21 cellular contexts compared by ENCODE assay signal in genomic region chr3:42408156-42408555, GRCh38. TPM values are rescaled to one million over a fixed set of nuclear protein-coding genes. Genes with fewer than 3 reads are reported as not detected.
DNase-seq lines count a peak whose midpoint lies in the region; ATAC-seq and TF ChIP-seq lines count a peak whose summit lies in the region.
"Had no signal": no experiment of that assay in that cellular context is flagged by ENCODE, and none has a peak within 500 bp of the region (broad histone marks: within the 10 kb centered on the region; RNA-seq: fewer than 3 reads in every experiment).

No MANE protein-coding gene starts in this region.

- H3K9me3 ChIP-seq in breast epithelium (no peaks in the 10 kb centered on the region), right atrium auricular region (no peaks in the 10 kb centered on the region), vagina (no peaks in the 10 kb centered on the region)
- H3K9me3 ChIP-seq: A549, Caco-2 had no signal

- CTCF ChIA-PET in MCF 10A (lab: Yijun Ruan, JAX): interaction anchor here (0.8 to 1.1 kb wide), 2 partner anchors 35 to 258 kb away, joined by 3 to 4 read pairs; no protein-coding TSS in a partner anchor

- no peak for DNase-seq in MCF 10A (ENCODE audit: unreplicated experiment)
- no peak for DNase-seq in breast epithelium (ENCODE audit: low spot score in 2 of 2)
- DNase-seq in right atrium auricular region (ENCODE audit: low spot score): peak; percentile 11
- DNase-seq in left ventricle myocardium superior: no peak
- DNase-seq in osteocyte (ENCODE audit: extremely low spot score, unreplicated experiment): peak; percentile 51
- peak; percentile 47 to 81 for DNase-seq in vagina (ENCODE audit: extremely low spot score in 2 of 2)
- DNase-seq in NCI-H2196 treated with DMSO at 0.1 percent for 48 hours (lab: John Stamatoyannopoulos, UW; ENCODE audit: unreplicated experiment): no peak
- DNase-seq: AML-193; Caco-2; Calu3; CD4-positive, alpha-beta T cell; CD8-positive, alpha-beta T cell; DMS79 treated with DMSO at 0.1 percent for 48 hours; GF-D8 had no signal

- ATAC-seq in left ventricle myocardium superior (no peak), GM19324 (IDR thresholded peaks at IDR 0.05; ENCODE audit: low FRiP score, unreplicated experiment) (no peak)
- ATAC-seq: A549; CD8-positive, alpha-beta T cell had no signal

- H3K4me1 Mint-ChIP-seq in MCF 10A (ENCODE audit: insufficient read depth, unreplicated experiment) (peaks cover 13% of the 10 kb centered on the region), osteocyte (ENCODE audit: unreplicated experiment) (no peaks in the 10 kb centered on the region)
- H3K4me1 Mint-ChIP-seq: B cell had no signal

- no TSS peak for BruUV-seq in MCF 10A (replicated peaks; lab: Mats Ljungman, UMichigan)

- TF ChIP-seq CTCF in MCF 10A (IDR thresholded peaks at IDR 0.05; ENCODE audit: unreplicated experiment) (no peak), breast epithelium (IDR thresholded peaks at IDR 0.05) (no peak), right atrium auricular region (IDR thresholded peaks at IDR 0.05) (no peak), osteocyte (IDR thresholded peaks at IDR 0.05) (no peak), vagina (IDR thresholded peaks at IDR 0.05) (no peak)

- intact Hi-C loops in MCF 10A (cut with micrococcal nuclease): no loop called here
- intact Hi-C loops in breast epithelium (cut with DNase I; ENCODE audit: low total_unique reads): no loop called here
- intact Hi-C loops in left ventricle myocardium superior (cut with micrococcal nuclease): no loop called here
- intact Hi-C loops in vagina (cut with DNase I): no loop called here

- H3K27ac Mint-ChIP-seq in MCF 10A (ENCODE audit: low read depth, unreplicated experiment) (peak overlapping the region; percentile 11), osteocyte (ENCODE audit: unreplicated experiment) (no peak overlapping the region)
- H3K27ac Mint-ChIP-seq: B cell; CD4-positive, alpha-beta T cell; CD8-positive, alpha-beta T cell had no signal

- no peak overlapping the region for H3K27ac ChIP-seq in breast epithelium
- H3K27ac ChIP-seq in right atrium auricular region: no peak overlapping the region
- H3K27ac ChIP-seq in vagina: no peak overlapping the region
- H3K27ac ChIP-seq: 22Rv1; A549; BLaER1 treated with 17β-estradiol and CSF1 and Interleukin-3, amounts not matched to agents 10 nM and 100 nM; C4-2B had no signal

- POLR2A ChIA-PET in MCF 10A (lab: Yijun Ruan, JAX): no interaction called here

- H3K4me3 ChIP-seq in breast epithelium: no peak overlapping the region
- H3K4me3 ChIP-seq in right atrium auricular region: no peak overlapping the region
- no peak overlapping the region for H3K4me3 ChIP-seq in vagina
- H3K4me3 ChIP-seq: A549; BLaER1 treated with 17β-estradiol and CSF1 and Interleukin-3, amounts not matched to agents 10 nM and 100 nM had no signal

- H3K27me3 Mint-ChIP-seq in MCF 10A (ENCODE audit: insufficient read depth, unreplicated experiment): no peaks in the 10 kb centered on the region
- peaks cover 5% of the 10 kb centered on the region for H3K27me3 Mint-ChIP-seq in osteocyte (ENCODE audit: unreplicated experiment)
- H3K27me3 Mint-ChIP-seq: CD4-positive, alpha-beta T cell had no signal

- H3K27me3 ChIP-seq in breast epithelium (no peaks in the 10 kb centered on the region), right atrium auricular region (peaks cover 0 to 4% of the 10 kb centered on the region in 2 donors), vagina (no peaks in the 10 kb centered on the region)
- H3K27me3 ChIP-seq: BLaER1 treated with 17β-estradiol and CSF1 and Interleukin-3, amounts not matched to agents 10 nM and 100 nM had no signal

- H3K4me3 Mint-ChIP-seq in MCF 10A (ENCODE audit: unreplicated experiment) (no peak overlapping the region), osteocyte (ENCODE audit: unreplicated experiment) (no peak overlapping the region)
- H3K4me3 Mint-ChIP-seq: B cell; CD4-positive, alpha-beta T cell; CD8-positive, alpha-beta T cell had no signal

- H3K4me1 ChIP-seq in breast epithelium (no peaks in the 10 kb centered on the region), right atrium auricular region (no peaks in the 10 kb centered on the region), vagina (no peaks in the 10 kb centered on the region)
- H3K4me1 ChIP-seq: A549; BLaER1 treated with 17β-estradiol and CSF1 and Interleukin-3, amounts not matched to agents 10 nM and 100 nM; Caco-2 had no signal

- H3K9me3 Mint-ChIP-seq in MCF 10A (ENCODE audit: unreplicated experiment) (no peaks in the 10 kb centered on the region), osteocyte (ENCODE audit: unreplicated experiment) (no peaks in the 10 kb centered on the region)
- H3K9me3 Mint-ChIP-seq: CD4-positive, alpha-beta T cell; CD8-positive, alpha-beta T cell had no signal

- TF ChIP-seq POLR2A in breast epithelium (IDR thresholded peaks at IDR 0.05): no peak
- no peak for TF ChIP-seq POLR2A in vagina (IDR thresholded peaks at IDR 0.05)

- H3K36me3 ChIP-seq in breast epithelium (no peaks in the 10 kb centered on the region), right atrium auricular region (no peaks in the 10 kb centered on the region), vagina (no peaks in the 10 kb centered on the region)
- H3K36me3 ChIP-seq: BLaER1 treated with 17β-estradiol and CSF1 and Interleukin-3, amounts not matched to agents 10 nM and 100 nM had no signal

- no peaks in the 10 kb centered on the region for H3K36me3 Mint-ChIP-seq in MCF 10A (ENCODE audit: insufficient read depth, unreplicated experiment)
- no peaks in the 10 kb centered on the region for H3K36me3 Mint-ChIP-seq in osteocyte (ENCODE audit: unreplicated experiment)
- H3K36me3 Mint-ChIP-seq: CD8-positive, alpha-beta T cell had no signal

RNA-seq across cellular contexts. Expression of gene LYZL4, which starts 2.3 kb away (rescaled TPM):
- total RNA-seq in MCF 10A (2022): not detected in 2 replicates
- total RNA-seq in breast epithelium: not detected
- total RNA-seq in right atrium auricular region: not detected
- not detected for total RNA-seq in left ventricle myocardium superior
- not detected in 2 replicates for total RNA-seq in osteocyte
- not detected for total RNA-seq in vagina
- total RNA-seq: A172; B cell; Caco-2; Calu3; CD4-positive, alpha-beta T cell; CD8-positive, alpha-beta T cell had no signal

Comparison
In these comparisons a context has a peak if more than half of its experiments do, and no peak if none do; other contexts are left out.
1. DNase-seq: peak in right atrium auricular region (single experiment), osteocyte (single experiment) and vagina (2 of 2); none in MCF 10A (single experiment), breast epithelium (0 of 2), left ventricle myocardium superior (single experiment) and NCI-H2196 treated with DMSO at 0.1 percent for 48 hours (single experiment).